ENCODE assay signal across 8 cellular contexts in genomic region chr19:14073232-14073924, GRCh38. TPM values are rescaled to one million over a fixed set of nuclear protein-coding genes. Genes with fewer than 3 reads are reported as not detected.
DNase-seq lines count a peak whose midpoint lies in the region; ATAC-seq and TF ChIP-seq lines count a peak whose summit lies in the region.

No MANE protein-coding gene starts in this region.

- H3K27me3 Mint-ChIP-seq in activated CD4-positive, alpha-beta T cell treated with anti-CD3 and anti-CD28 coated beads, Interleukin-2, amount 10 ng/mL, durations not matched to agents 7 days and 5 days: peaks cover 13% of the 10 kb centered on the region

- H3K36me3 Mint-ChIP-seq in activated CD4-positive, alpha-beta T cell treated with anti-CD3 and anti-CD28 coated beads, Interleukin-2, amount 10 ng/mL, durations not matched to agents 7 days and 5 days (ENCODE audit: low read depth): no peaks in the 10 kb centered on the region

- DNase-seq in GM12864 (ENCODE audit: low read depth) (no peak), NCI-H2196 treated with DMSO at 0.1 percent for 48 hours (lab: John Stamatoyannopoulos, UW; ENCODE audit: unreplicated experiment) (peak; percentile 72), dermis microvascular lymphatic vessel endothelial cell (ENCODE audit: low read depth in 2 of 2) (peak; percentile 59 to 81), right lobe of liver (peak; percentile 80 to 83 (median 83)), foreskin melanocyte (no peak)
- peak; percentile 75 for DNase-seq in activated CD4-positive, alpha-beta T cell treated with anti-CD3 and anti-CD28 coated beads, Interleukin-2, amount 10 ng/mL, durations not matched to agents 7 days and 5 days
- peak; percentile 72 for DNase-seq in stimulated activated CD4-positive, alpha-beta T cell treated with anti-CD3 and anti-CD28 coated beads, Interleukin-4, amount 100 ng/mL, for 24 hours

- H3K36me3 ChIP-seq in right lobe of liver: no peaks in the 10 kb centered on the region

- peak; percentile 68 for TF ChIP-seq CTCF in GM12864 (IDR thresholded peaks at IDR 0.05; ENCODE audit: low read depth, low read length, missing control alignments)
- peak; percentile 16 to 95 (median 58) for TF ChIP-seq CTCF in right lobe of liver (IDR thresholded peaks at IDR 0.05)

- WGBS in right lobe of liver (ENCODE audit: insufficient coverage, low coverage, low lambda C conversion rate, missing lambda C conversion rate): 0% methylated on average over 8 of the region's 108 CpGs

- peak overlapping the region; percentile 69 to 82 (median 82) for H3K27ac ChIP-seq in right lobe of liver

- peaks cover 0 to 18% (median 8%) of the 10 kb centered on the region in 4 donors for H3K4me1 ChIP-seq in right lobe of liver

- peak overlapping the region; percentile 84 for H3K4me3 Mint-ChIP-seq in activated CD4-positive, alpha-beta T cell treated with anti-CD3 and anti-CD28 coated beads, Interleukin-2, amount 10 ng/mL, durations not matched to agents 7 days and 5 days

- no peaks in the 10 kb centered on the region for H3K9me3 Mint-ChIP-seq in activated CD4-positive, alpha-beta T cell treated with anti-CD3 and anti-CD28 coated beads, Interleukin-2, amount 10 ng/mL, durations not matched to agents 7 days and 5 days

- H3K9me3 ChIP-seq in right lobe of liver: no peaks in the 10 kb centered on the region

- CTCF ChIA-PET in activated CD4-positive, alpha-beta T cell treated with anti-CD3 and anti-CD28 coated beads, Interleukin-2, amount 10 ng/mL, durations not matched to agents 7 days and 5 days (lab: Charles Lee): interaction anchor here (0.7 to 6.9 kb wide), 22 partner anchors 8 to 286 kb away, joined by 3 to 82 read pairs (median 6); partner anchors contain the start of genes ASF1B, C19orf67, IL27RA and NANOS3

- H3K27me3 ChIP-seq in right lobe of liver: no peaks in the 10 kb centered on the region

- POLR2A ChIA-PET in activated CD4-positive, alpha-beta T cell treated with anti-CD3 and anti-CD28 coated beads, Interleukin-2, amount 10 ng/mL, durations not matched to agents 7 days and 5 days (lab: Charles Lee): no interaction called here

- H3K4me3 ChIP-seq in GM12864 (ENCODE audit: low read depth, low read length): peak overlapping the region; percentile 64
- H3K4me3 ChIP-seq in right lobe of liver: peak overlapping the region; percentile 68 to 75 (median 69)

- ATAC-seq in HG02678 (IDR thresholded peaks at IDR 0.05; ENCODE audit: unreplicated experiment) (peak; percentile 58), right lobe of liver (peak; percentile 27 to 64 (median 44))

- peak overlapping the region; percentile 48 for H3K27ac Mint-ChIP-seq in activated CD4-positive, alpha-beta T cell treated with anti-CD3 and anti-CD28 coated beads, Interleukin-2, amount 10 ng/mL, durations not matched to agents 7 days and 5 days

- peaks cover 30% of the 10 kb centered on the region for H3K4me1 Mint-ChIP-seq in activated CD4-positive, alpha-beta T cell treated with anti-CD3 and anti-CD28 coated beads, Interleukin-2, amount 10 ng/mL, durations not matched to agents 7 days and 5 days

- TF ChIP-seq POLR2A in right lobe of liver (IDR thresholded peaks at IDR 0.05): no peak

- intact Hi-C loops in right lobe of liver (cut with DNase I): no loop called here

RNA-seq across cellular contexts. Expression of gene MISP3, which starts 0.8 kb away (rescaled TPM):
- total RNA-seq in activated CD4-positive, alpha-beta T cell treated with anti-CD3 and anti-CD28 coated beads, Interleukin-2, amount 10 ng/mL, durations not matched to agents 7 days and 5 days: under 1 TPM; 0.67 to 0.69 TPM
- total RNA-seq in dermis microvascular lymphatic vessel endothelial cell (0.13 TPM in 2 replicates), right lobe of liver (10 to 100 TPM in 1 of 6 experiments, 1 to 10 TPM in 5; 3.6 to 12.0 (median 6.1) TPM)

RNA-seq across cellular contexts. Expression of gene PALM3, which starts 11.5 kb away (rescaled TPM):
- total RNA-seq in activated CD4-positive, alpha-beta T cell treated with anti-CD3 and anti-CD28 coated beads, Interleukin-2, amount 10 ng/mL, durations not matched to agents 7 days and 5 days: not detected
- total RNA-seq in dermis microvascular lymphatic vessel endothelial cell (under 0.01 TPM in 1 of 2 replicates, not detected in the other), right lobe of liver (10 to 100 TPM in 4 of 6 experiments, 1 to 10 TPM in 2; 5.3 to 33.9 (median 17.0) TPM)

RNA-seq across cellular contexts. Expression of gene C19orf67, which starts 12.2 kb away (rescaled TPM):
- not detected for total RNA-seq in activated CD4-positive, alpha-beta T cell treated with anti-CD3 and anti-CD28 coated beads, Interleukin-2, amount 10 ng/mL, durations not matched to agents 7 days and 5 days
- total RNA-seq in dermis microvascular lymphatic vessel endothelial cell: not detected in 2 replicates
- under 1 TPM in 1 of 6 experiments, not detected in 5; 0.27 TPM for total RNA-seq in right lobe of liver

RNA-seq across cellular contexts. Expression of gene SAMD1, which starts 17.2 kb away (rescaled TPM):
- 10 to 100 TPM; 80.7 to 84.5 TPM for total RNA-seq in activated CD4-positive, alpha-beta T cell treated with anti-CD3 and anti-CD28 coated beads, Interleukin-2, amount 10 ng/mL, durations not matched to agents 7 days and 5 days
- total RNA-seq in dermis microvascular lymphatic vessel endothelial cell (7.8 and 12.3 TPM in 2 replicates), right lobe of liver (10 to 100 TPM in 5 of 6 experiments, 1 to 10 TPM in 1; 10.0 to 25.3 (median 15.6) TPM)

RNA-seq across cellular contexts. Expression of gene IL27RA, which starts 41.8 kb away (rescaled TPM):
- total RNA-seq in activated CD4-positive, alpha-beta T cell treated with anti-CD3 and anti-CD28 coated beads, Interleukin-2, amount 10 ng/mL, durations not matched to agents 7 days and 5 days: 10 to 100 TPM; 66.5 to 70.3 TPM
- total RNA-seq in dermis microvascular lymphatic vessel endothelial cell: 1.1 and 3.1 TPM in 2 replicates
- total RNA-seq in right lobe of liver: 1 to 10 TPM; 1.1 to 3.0 (median 1.5) TPM

Comparison
In these comparisons a context has a peak if more than half of its experiments do, and no peak if none do; other contexts are left out.
1. DNase-seq: peak in NCI-H2196 treated with DMSO at 0.1 percent for 48 hours (single experiment), activated CD4-positive, alpha-beta T cell treated with anti-CD3 and anti-CD28 coated beads, Interleukin-2, amount 10 ng/mL, durations not matched to agents 7 days and 5 days (single experiment), dermis microvascular lymphatic vessel endothelial cell (2 of 2), right lobe of liver (3 of 3) and stimulated activated CD4-positive, alpha-beta T cell treated with anti-CD3 and anti-CD28 coated beads, Interleukin-4, amount 100 ng/mL, for 24 hours (single experiment); none in GM12864 (single experiment) and foreskin melanocyte (single experiment).